ENCODE assay signal across 8 cellular contexts in the genomic region with DNA sequence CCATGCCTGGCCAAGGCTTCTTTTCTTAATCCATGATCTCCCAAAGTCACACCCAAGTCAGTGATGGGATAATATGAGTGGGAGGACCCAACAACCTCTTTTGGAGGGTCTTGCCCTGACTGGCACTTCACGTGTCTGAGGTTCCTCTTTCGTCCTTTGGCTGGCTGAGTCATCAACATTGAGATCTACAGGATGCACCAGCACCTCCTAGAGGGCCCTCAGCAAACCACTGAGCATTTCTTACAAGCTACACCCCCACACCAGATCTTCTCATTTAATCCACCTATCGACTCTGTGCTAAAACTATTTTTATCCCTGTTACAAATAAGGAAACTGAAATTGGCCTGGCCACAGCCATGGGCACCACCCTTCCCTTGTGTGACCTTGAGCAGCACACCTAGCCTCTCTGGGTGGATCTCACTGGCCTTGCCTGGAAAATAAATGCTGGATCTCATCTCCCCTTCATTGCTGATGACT.
DNase-seq lines count a peak whose midpoint lies in the region; ATAC-seq, FAIRE-seq and TF ChIP-seq lines count a peak whose summit lies in the region.

No MANE protein-coding gene starts in this region.

- H3K27me3 Mint-ChIP-seq in stimulated activated naive B cell treated with anti-CD40 and anti-IgM and Interleukin-4, amounts not matched to agents 10 μg/mL and 1 μg/mL and 100 μg/mL, for 72 hours: no peaks in the 10 kb centered on the region

- no peaks in the 10 kb centered on the region for H4K20me1 ChIP-seq in keratinocyte (ENCODE audit: control insufficient read depth, extremely low read depth, insufficient read depth, low read length)

- dilution Hi-C loops in keratinocyte (cut with MboI; ENCODE audit: extremely low pct_ligation_motif_present, low sequenced_read_pairs): no loop called here

- H3K4me1 Mint-ChIP-seq in stimulated activated naive B cell treated with anti-CD40 and anti-IgM and Interleukin-4, amounts not matched to agents 10 μg/mL and 1 μg/mL and 100 μg/mL, for 72 hours: peaks cover 65 to 74% of the 10 kb centered on the region in 2 donors

- no peaks in the 10 kb centered on the region for H3K9me3 ChIP-seq in keratinocyte (ENCODE audit: control insufficient read depth, low read depth, low read length)

- peaks cover 27 to 43% of the 10 kb centered on the region in 2 donors for H3K36me3 Mint-ChIP-seq in stimulated activated naive B cell treated with anti-CD40 and anti-IgM and Interleukin-4, amounts not matched to agents 10 μg/mL and 1 μg/mL and 100 μg/mL, for 72 hours

- no peak overlapping the region for H3K9ac ChIP-seq in keratinocyte (ENCODE audit: control insufficient read depth, extremely low read depth, insufficient read depth, low read length)

- no peak overlapping the region for H3K4me3 ChIP-seq in keratinocyte (ENCODE audit: control insufficient read depth in 2 of 3, extremely low read depth in 1 of 3, insufficient read depth in 2 of 3, low read depth in 1 of 3, low read length in 3 of 3)

- no peak overlapping the region for H2AFZ ChIP-seq in keratinocyte (ENCODE audit: control insufficient read depth, low read length)

- no peak overlapping the region for H3K27ac ChIP-seq in keratinocyte (ENCODE audit: control insufficient read depth, insufficient read depth, low read length)

- peaks cover 3% of the 10 kb centered on the region in 2 donors for H3K9me3 Mint-ChIP-seq in stimulated activated naive B cell treated with anti-CD40 and anti-IgM and Interleukin-4, amounts not matched to agents 10 μg/mL and 1 μg/mL and 100 μg/mL, for 72 hours

- H3K4me2 ChIP-seq in keratinocyte (ENCODE audit: control insufficient read depth, extremely low read depth, insufficient read depth, low read depth, low read length): no peak overlapping the region

- peak; percentile 57 for DNase-seq in NK-92 treated with Interleukin-12 subunit alpha and Interleukin-12 subunit beta, amount 100 ng/mL, for 24 hours (lab: John Stamatoyannopoulos, UW)
- no peak for DNase-seq in NK-92 (lab: John Stamatoyannopoulos, UW; ENCODE audit: unreplicated experiment)
- DNase-seq in RKO (ENCODE audit: low spot score): peak; percentile 24
- peak; percentile 46 for DNase-seq in activated T-helper 9 cell treated with anti-CD3 and anti-CD28 coated beads, Interleukin-2, amount 50 U/mL, for 16 hours (ENCODE audit: low read depth)
- DNase-seq in keratinocyte (ENCODE audit: low read depth, low spot score): no peak
- DNase-seq in stimulated activated naive B cell treated with anti-CD40 and anti-IgM and Interleukin-4, amounts not matched to agents 10 μg/mL and 1 μg/mL and 100 μg/mL, for 72 hours: peak; percentile 75
- no peak for DNase-seq in NCI-H1105 treated with DMSO at 0.1 percent for 48 hours (lab: John Stamatoyannopoulos, UW)

- FAIRE-seq in keratinocyte (lab: Jason Lieb, UNC): no peak

- no peaks in the 10 kb centered on the region for H3K9me1 ChIP-seq in keratinocyte (ENCODE audit: control insufficient read depth, extremely low read depth, insufficient read depth, low read length)

- TF ChIP-seq CTCF in keratinocyte (optimal IDR thresholded peaks at IDR 0.05 in 1 of 3, IDR thresholded peaks at IDR 0.05 in 1 of 3, conservative IDR thresholded peaks at IDR 0.05 in 1 of 3; ENCODE audit: extremely low read depth in 1 of 3, insufficient read depth in 2 of 3, low read length in 3 of 3): peak; percentile 31 to 64 (median 36)

- peak; percentile 87 for ATAC-seq in HG02938 (IDR thresholded peaks at IDR 0.05; ENCODE audit: unreplicated experiment)
- ATAC-seq in stimulated activated naive B cell treated with anti-CD40 and anti-IgM and Interleukin-4, amounts not matched to agents 10 μg/mL and 1 μg/mL and 100 μg/mL, for 72 hours (replicated peaks): peak; percentile 73 to 78

- H3K4me3 Mint-ChIP-seq in stimulated activated naive B cell treated with anti-CD40 and anti-IgM and Interleukin-4, amounts not matched to agents 10 μg/mL and 1 μg/mL and 100 μg/mL, for 72 hours: peak overlapping the region; percentile 69 to 78

- no peaks in the 10 kb centered on the region for H3K36me3 ChIP-seq in keratinocyte (ENCODE audit: control insufficient read depth in 2 of 2, extremely low read depth in 1 of 2, insufficient read depth in 2 of 2, low read length in 2 of 2)

- no peaks in the 10 kb centered on the region for H3K79me2 ChIP-seq in keratinocyte (ENCODE audit: control insufficient read depth, insufficient read depth, low read length)

- H3K27me3 ChIP-seq in keratinocyte (ENCODE audit: control insufficient read depth, extremely low read depth, insufficient read depth, low read length): no peaks in the 10 kb centered on the region

- no peaks in the 10 kb centered on the region for H3K4me1 ChIP-seq in keratinocyte (ENCODE audit: control insufficient read depth, extremely low read depth, insufficient read depth, low read length)

- peak overlapping the region; percentile 97 for H3K27ac Mint-ChIP-seq in stimulated activated naive B cell treated with anti-CD40 and anti-IgM and Interleukin-4, amounts not matched to agents 10 μg/mL and 1 μg/mL and 100 μg/mL, for 72 hours

Comparison
In these comparisons a context has a peak if more than half of its experiments do, and no peak if none do; other contexts are left out.
1. DNase-seq: peak in NK-92 treated with Interleukin-12 subunit alpha and Interleukin-12 subunit beta, amount 100 ng/mL, for 24 hours (single experiment), RKO (single experiment), activated T-helper 9 cell treated with anti-CD3 and anti-CD28 coated beads, Interleukin-2, amount 50 U/mL, for 16 hours (single experiment) and stimulated activated naive B cell treated with anti-CD40 and anti-IgM and Interleukin-4, amounts not matched to agents 10 μg/mL and 1 μg/mL and 100 μg/mL, for 72 hours (single experiment); none in NK-92 (single experiment), keratinocyte (single experiment) and NCI-H1105 treated with DMSO at 0.1 percent for 48 hours (single experiment).